14 cellular contexts compared by ENCODE assay signal in genomic region chr2:240229603-240230423, GRCh38.
A peak's percentile ranks its signal among the peaks of the same experiment; 100 is the strongest.
DNase-seq lines count a peak whose midpoint lies in the region; TF ChIP-seq lines count a peak whose summit lies in the region.
"Had no signal": no experiment of that assay in that cellular context is flagged by ENCODE, and none has a peak within 500 bp of the region (broad histone marks: within the 10 kb centered on the region; RNA-seq: fewer than 3 reads in every experiment).

No MANE protein-coding gene starts in this region.

- no peaks in the 10 kb centered on the region for H3K36me3 ChIP-seq in right atrium auricular region

- peaks cover 0 to 18% of the 10 kb centered on the region in 2 donors for H3K4me1 ChIP-seq in right atrium auricular region

- intact Hi-C loops in cardiac septum (cut with DNase I), result loop anchor here (10.0 kb wide), 1 partner anchor 335 kb away; the partner anchor contains the start of genes DUSP28 and RNPEPL1

- DNase-seq in cardiac septum (ENCODE audit: low spot score) (peak; percentile 49), right atrium auricular region (ENCODE audit: low spot score) (no peak), amniotic epithelial cell (ENCODE audit: low read depth) (peak; percentile 91), hepatic stellate cell (ENCODE audit: low spot score) (peak; percentile 49), Kasumi-1 (lab: John Stamatoyannopoulos, UW) (no peak), dedifferentiated amniotic fluid mesenchymal stem cell (ENCODE audit: extremely low spot score) (no peak), NCI-H82 treated with DMSO at 0.1 percent for 48 hours (lab: John Stamatoyannopoulos, UW; ENCODE audit: unreplicated experiment) (no peak)
- no peak for DNase-seq in activated CD4-positive, CD25-positive, alpha-beta regulatory T cell treated with anti-CD3 and anti-CD28 coated beads, Interleukin-2, amount 50 U/mL, for 72 hours
- DNase-seq: activated CD4-positive, CD25-positive, alpha-beta regulatory T cell; activated T-cell treated with anti-CD3 and anti-CD28 coated beads, Interleukin-2, amount 50 U/mL, for 72 hours; dermis blood vessel endothelial cell; DMS 273 treated with DMSO at 0.1 percent for 48 hours; NCI-H1105 treated with DMSO at 0.1 percent for 48 hours; stimulated activated naive CD4-positive, alpha-beta T cell treated with Interleukin-2 at 50 U/mL for 16 hours had no signal

- no peak for TF ChIP-seq CTCF in right atrium auricular region (IDR thresholded peaks at IDR 0.05)

- H3K9me3 ChIP-seq in right atrium auricular region, result peaks cover 0 to 18% of the 10 kb centered on the region in 2 donors

- no peak overlapping the region for H3K27ac ChIP-seq in right atrium auricular region

- H3K4me3 ChIP-seq in right atrium auricular region, result no peak overlapping the region

- no peaks in the 10 kb centered on the region for H3K27me3 ChIP-seq in right atrium auricular region

Comparison
In these comparisons a context has a peak if more than half of its experiments do, and no peak if none do; other contexts are left out.
1. DNase-seq: peak in cardiac septum (single experiment), amniotic epithelial cell (single experiment) and hepatic stellate cell (single experiment); none in right atrium auricular region (single experiment), Kasumi-1 (0 of 2), dedifferentiated amniotic fluid mesenchymal stem cell (single experiment), NCI-H82 treated with DMSO at 0.1 percent for 48 hours (single experiment) and activated CD4-positive, CD25-positive, alpha-beta regulatory T cell treated with anti-CD3 and anti-CD28 coated beads, Interleukin-2, amount 50 U/mL, for 72 hours (single experiment).